17 cellular contexts compared by ENCODE assay signal in genomic region chr4:76765473-76766183, GRCh38.
DNase-seq lines count a peak whose midpoint lies in the region; ATAC-seq and TF ChIP-seq lines count a peak whose summit lies in the region.
"Had no signal": no experiment of that assay in that cellular context is flagged by ENCODE, and none has a peak within 500 bp of the region (broad histone marks: within the 10 kb centered on the region; RNA-seq: fewer than 3 reads in every experiment).

No MANE protein-coding gene starts in this region.

- TF ChIP-seq EP300 in suprapubic skin (IDR thresholded peaks at IDR 0.05): no peak

- no peak overlapping the region for H3K4me3 Mint-ChIP-seq in activated T-helper 17 cell treated with anti-CD3 and anti-CD28 coated beads, Interleukin-2, amount 50 U/mL, for 72 hours
- H3K4me3 Mint-ChIP-seq in nephron: no peak overlapping the region
- H3K4me3 Mint-ChIP-seq: activated CD4-positive, alpha-beta T cell treated with anti-CD3 and anti-CD28 coated beads, Interleukin-2, amount 10 ng/mL, durations not matched to agents 24 days and 14 days; memory B cell had no signal

- H3K4me1 ChIP-seq in suprapubic skin: no peaks in the 10 kb centered on the region
- H3K4me1 ChIP-seq: esophagus squamous epithelium had no signal

- H3K27ac Mint-ChIP-seq in activated T-helper 17 cell treated with anti-CD3 and anti-CD28 coated beads, Interleukin-2, amount 50 U/mL, for 72 hours: peak overlapping the region; percentile 25
- H3K27ac Mint-ChIP-seq in nephron: peak overlapping the region; percentile 1 to 7 (median 3)
- H3K27ac Mint-ChIP-seq: activated CD4-positive, alpha-beta T cell treated with anti-CD3 and anti-CD28 coated beads, Interleukin-2, amount 10 ng/mL, durations not matched to agents 24 days and 14 days; activated T-helper 2 cell treated with anti-CD3 and anti-CD28 coated beads, Interferon-gamma antibody, Interleukin-2, Interleukin-4, amounts not matched to agents 10 μg/mL and 5 μg/mL and 100 μg/mL, durations not matched to agents 14 hours and 24 hours and 36 hours; memory B cell had no signal

- H3K4me3 ChIP-seq in suprapubic skin: no peak overlapping the region
- H3K4me3 ChIP-seq: esophagus squamous epithelium had no signal

- peaks cover 21% of the 10 kb centered on the region for H3K27me3 Mint-ChIP-seq in activated T-helper 17 cell treated with anti-CD3 and anti-CD28 coated beads, Interleukin-2, amount 50 U/mL, for 72 hours
- no peaks in the 10 kb centered on the region for H3K27me3 Mint-ChIP-seq in nephron (ENCODE audit: low read depth)

- no peak for TF ChIP-seq CTCF in nephron (IDR thresholded peaks at IDR 0.05; ENCODE audit: unreplicated experiment in 3 of 3)
- TF ChIP-seq CTCF in suprapubic skin (IDR thresholded peaks at IDR 0.05): no peak
- no peak for TF ChIP-seq CTCF in GM10266 (IDR thresholded peaks at IDR 0.05; ENCODE audit: control insufficient read depth, insufficient read depth, low read depth, missing control alignments)

- no peak for TF ChIP-seq POLR2A in suprapubic skin (IDR thresholded peaks at IDR 0.05)

- ATAC-seq in GM18868 (IDR thresholded peaks at IDR 0.05; ENCODE audit: unreplicated experiment) (peak; percentile 90), HG02571 (IDR thresholded peaks at IDR 0.05; ENCODE audit: unreplicated experiment) (peak; percentile 75), HG02970 (IDR thresholded peaks at IDR 0.05; ENCODE audit: low FRiP score, unreplicated experiment) (no peak)
- peak; percentile 67 for ATAC-seq in activated T-helper 17 cell treated with anti-CD3 and anti-CD28 coated beads, Interleukin-2, amount 50 U/mL, for 72 hours (replicated peaks)
- ATAC-seq: sciatic nerve had no signal

- no peaks in the 10 kb centered on the region for H3K9me3 ChIP-seq in suprapubic skin
- H3K9me3 ChIP-seq: esophagus squamous epithelium, neutrophil had no signal

- no peaks in the 10 kb centered on the region for H3K36me3 Mint-ChIP-seq in activated T-helper 17 cell treated with anti-CD3 and anti-CD28 coated beads, Interleukin-2, amount 50 U/mL, for 72 hours (ENCODE audit: low read depth)
- H3K36me3 Mint-ChIP-seq in nephron (ENCODE audit: low read depth): peaks cover 65% of the 10 kb centered on the region
- H3K36me3 Mint-ChIP-seq: memory B cell had no signal

- no peak overlapping the region for H3K27ac ChIP-seq in suprapubic skin
- H3K27ac ChIP-seq: KMS-11, neutrophil had no signal

- 67% methylated on average over 14 of the region's 14 CpGs for WGBS in suprapubic skin

- H3K4me1 Mint-ChIP-seq in activated T-helper 17 cell treated with anti-CD3 and anti-CD28 coated beads, Interleukin-2, amount 50 U/mL, for 72 hours: peaks cover 4% of the 10 kb centered on the region
- peaks cover 35% of the 10 kb centered on the region for H3K4me1 Mint-ChIP-seq in nephron
- H3K4me1 Mint-ChIP-seq: activated CD4-positive, alpha-beta T cell treated with anti-CD3 and anti-CD28 coated beads, Interleukin-2, amount 10 ng/mL, durations not matched to agents 24 days and 14 days; memory B cell had no signal

- DNase-seq in suprapubic skin (ENCODE audit: low spot score in 2 of 2) (no peak), GM10266 (ENCODE audit: extremely low spot score) (no peak), DMS153 treated with DMSO at 0.1 percent for 48 hours (lab: John Stamatoyannopoulos, UW; ENCODE audit: unreplicated experiment) (no peak)
- DNase-seq: activated CD4-positive, alpha-beta T cell treated with anti-CD3 and anti-CD28 coated beads, Interleukin-2, amount 10 ng/mL, durations not matched to agents 24 days and 14 days; esophagus squamous epithelium; NCI-H1436; NCI-H526 treated with DMSO at 0.1 percent for 48 hours had no signal

- H3K27me3 ChIP-seq in suprapubic skin: no peaks in the 10 kb centered on the region
- H3K27me3 ChIP-seq: esophagus squamous epithelium had no signal

- no peaks in the 10 kb centered on the region for H3K36me3 ChIP-seq in suprapubic skin
- H3K36me3 ChIP-seq: neutrophil had no signal

- H3K9me3 Mint-ChIP-seq in activated T-helper 17 cell treated with anti-CD3 and anti-CD28 coated beads, Interleukin-2, amount 50 U/mL, for 72 hours: no peaks in the 10 kb centered on the region
- no peaks in the 10 kb centered on the region for H3K9me3 Mint-ChIP-seq in nephron
- H3K9me3 Mint-ChIP-seq: activated CD4-positive, alpha-beta T cell treated with anti-CD3 and anti-CD28 coated beads, Interleukin-2, amount 10 ng/mL, durations not matched to agents 24 days and 14 days; activated T-helper 2 cell treated with anti-CD3 and anti-CD28 coated beads, Interferon-gamma antibody, Interleukin-2, Interleukin-4, amounts not matched to agents 10 μg/mL and 5 μg/mL and 100 μg/mL, durations not matched to agents 14 hours and 24 hours and 36 hours; memory B cell had no signal
